In the genomic region with DNA sequence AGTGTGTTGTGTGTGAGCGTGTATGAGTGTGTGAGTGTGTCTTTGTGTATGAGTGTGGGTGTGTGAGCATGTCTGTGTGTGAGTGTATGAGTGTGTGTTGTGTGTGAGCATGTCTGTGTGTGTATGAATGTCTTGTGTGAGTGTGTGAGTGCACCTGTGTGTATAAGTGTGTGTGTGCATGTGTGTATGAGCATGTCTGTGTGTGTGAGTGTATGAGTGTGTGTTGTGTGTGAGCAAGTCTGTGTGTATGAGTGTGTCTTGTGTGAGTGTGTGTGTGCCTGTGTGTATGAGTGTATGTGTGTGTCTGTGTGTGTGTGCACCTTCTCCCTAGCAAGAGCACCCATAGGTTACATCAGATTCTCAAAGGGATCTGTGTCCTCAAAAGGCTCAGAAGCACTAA, we compare ENCODE assay signal across 22 cellular contexts. TPM values are rescaled to one million over a fixed set of nuclear protein-coding genes. Genes with fewer than 3 reads are reported as not detected.
"Had no signal": no experiment of that assay in that cellular context is flagged by ENCODE, and none has a peak within 500 bp of the region (broad histone marks: within the 10 kb centered on the region; RNA-seq: fewer than 3 reads in every experiment).

No MANE protein-coding gene starts in this region.

- H3K27me3 ChIP-seq: testis had no signal

- H3K36me3 Mint-ChIP-seq: activated naive CD8-positive, alpha-beta T cell treated with anti-CD3 and anti-CD28 coated beads, Interleukin-2, amount 10 ng/mL, durations not matched to agents 7 days and 5 days; naive B cell; type B pancreatic cell had no signal

- ATAC-seq: activated CD4-positive, CD25-positive, alpha-beta regulatory T cell treated with anti-CD3 and anti-CD28 coated beads, Interleukin-2, amount 50 U/mL, for 24 hours; left lobe of liver had no signal

- H3K4me1 ChIP-seq: testis had no signal

- H3K4me3 ChIP-seq: coronary artery, lung, testis had no signal

- H3K27me3 Mint-ChIP-seq: activated CD4-positive, alpha-beta T cell treated with anti-CD3 and anti-CD28 coated beads, Interleukin-2, amount 10 ng/mL, durations not matched to agents 7 days and 5 days; activated naive CD8-positive, alpha-beta T cell treated with anti-CD3 and anti-CD28 coated beads, Interleukin-2, amount 10 ng/mL, durations not matched to agents 7 days and 5 days; naive B cell had no signal

- DNase-seq: activated naive CD4-positive, alpha-beta T cell treated with Interleukin-2 at 50 U/mL for 16 hours; activated naive CD8-positive, alpha-beta T cell treated with anti-CD3 and anti-CD28 coated beads, Interleukin-2, amount 10 ng/mL, durations not matched to agents 7 days and 5 days; amniotic stem cell; cerebellar nuclear complex; naive B cell; occipital lobe; stimulated activated CD4-positive, alpha-beta T cell treated with anti-CD3 and anti-CD28 coated beads, Interleukin-4, amount 100 ng/mL, for 1 hour; stimulated activated naive CD4-positive, alpha-beta T cell; testis had no signal

- H3K27ac ChIP-seq: foreskin keratinocyte, testis had no signal

- FAIRE-seq: endometrium, kidney had no signal

- H3K4me3 Mint-ChIP-seq: activated CD4-positive, alpha-beta T cell treated with anti-CD3 and anti-CD28 coated beads, Interleukin-2, amount 10 ng/mL, durations not matched to agents 7 days and 5 days; activated naive CD8-positive, alpha-beta T cell treated with anti-CD3 and anti-CD28 coated beads, Interleukin-2, amount 10 ng/mL, durations not matched to agents 7 days and 5 days; naive B cell; type B pancreatic cell had no signal

- H3K9me3 Mint-ChIP-seq: activated CD4-positive, alpha-beta T cell treated with anti-CD3 and anti-CD28 coated beads, Interleukin-2, amount 10 ng/mL, durations not matched to agents 7 days and 5 days; activated naive CD8-positive, alpha-beta T cell treated with anti-CD3 and anti-CD28 coated beads, Interleukin-2, amount 10 ng/mL, durations not matched to agents 7 days and 5 days; naive B cell; type B pancreatic cell had no signal

- H3K9me3 ChIP-seq: testis had no signal

- H3K27ac Mint-ChIP-seq: activated CD4-positive, alpha-beta T cell treated with anti-CD3 and anti-CD28 coated beads, Interleukin-2, amount 10 ng/mL, durations not matched to agents 7 days and 5 days; activated naive CD8-positive, alpha-beta T cell treated with anti-CD3 and anti-CD28 coated beads, Interleukin-2, amount 10 ng/mL, durations not matched to agents 7 days and 5 days; naive B cell; type B pancreatic cell had no signal

RNA-seq across cellular contexts. Expression of gene RUFY4, which starts 37.8 kb away (rescaled TPM):
- total RNA-seq: activated CD8-positive, alpha-beta memory T cell treated with anti-CD3 and anti-CD28 coated beads for 36 hours; epithelial cell of proximal tubule; foreskin keratinocyte; glomerular endothelial cell; left lobe of liver had no signal
- polyA plus RNA-seq: foreskin keratinocyte, neural cell had no signal
